ENCODE assay signal across 16 cellular contexts in the genomic region with DNA sequence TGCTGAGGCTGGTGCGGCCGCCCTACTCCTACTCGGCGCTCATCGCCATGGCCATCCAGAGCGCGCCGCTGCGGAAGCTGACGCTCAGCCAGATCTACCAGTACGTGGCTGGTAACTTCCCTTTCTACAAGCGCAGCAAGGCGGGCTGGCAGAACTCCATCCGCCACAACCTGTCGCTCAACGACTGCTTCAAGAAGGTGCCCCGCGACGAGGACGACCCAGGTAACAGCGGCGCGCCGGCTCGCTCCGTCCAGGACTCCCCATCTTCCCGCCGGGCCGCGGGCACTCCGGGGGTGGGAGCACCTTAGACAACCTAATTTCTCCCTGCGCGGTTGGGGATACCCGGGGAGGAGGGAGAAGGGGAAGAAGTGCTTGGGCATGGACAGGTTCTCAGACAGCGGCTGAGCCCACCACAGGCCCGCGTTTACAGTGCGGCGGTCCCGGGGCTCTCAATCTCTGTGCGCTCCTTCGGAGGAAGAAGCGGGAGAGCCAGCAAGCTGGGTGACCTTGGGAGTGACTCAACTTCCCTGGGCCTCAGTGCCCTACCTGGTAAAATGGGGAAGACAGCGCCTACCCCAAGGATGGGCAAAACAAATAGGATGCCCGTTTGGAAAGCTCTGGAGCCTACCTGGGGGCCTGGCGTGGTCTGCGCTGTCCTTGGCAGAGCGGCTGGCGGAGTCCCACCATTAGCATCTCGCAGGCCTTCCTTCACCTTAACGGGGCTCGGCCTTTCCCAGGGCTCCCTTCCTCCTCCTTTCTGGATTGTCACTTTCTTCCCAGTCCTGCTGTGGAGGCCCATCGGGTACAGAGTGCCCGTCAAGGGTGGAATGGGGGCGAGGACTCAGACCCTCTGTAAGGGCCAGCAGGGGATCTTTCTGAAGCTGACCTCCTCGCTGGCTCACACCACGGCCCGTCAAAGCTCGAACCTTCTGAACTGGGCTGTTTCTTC. TPM values are rescaled to one million over a fixed set of nuclear protein-coding genes. Genes with fewer than 3 reads are reported as not detected.
DNase-seq lines count a peak whose midpoint lies in the region; TF ChIP-seq lines count a peak whose summit lies in the region.
"Had no signal": no experiment of that assay in that cellular context is flagged by ENCODE, and none has a peak within 500 bp of the region (broad histone marks: within the 10 kb centered on the region; RNA-seq: fewer than 3 reads in every experiment).

No MANE protein-coding gene starts in this region.

- H3K4me3 ChIP-seq in MM.1S (ENCODE audit: low read length) = no peak overlapping the region; the same call in 1 of the 2 replicates
- peak overlapping the region; percentile 51 for H3K4me3 ChIP-seq in esophagus (ENCODE audit: low read depth in 1 of 2, low read length in 2 of 2)
- no peak overlapping the region for H3K4me3 ChIP-seq in mesenchymal stem cell (ENCODE audit: insufficient read depth in 1 of 2, low read depth in 1 of 2, low read length in 2 of 2)
- H3K4me3 ChIP-seq in suprapubic skin = peak overlapping the region; percentile 48
- H3K4me3 ChIP-seq: HAP-1, K562, SJSA1 had no signal

- H3K23ac ChIP-seq in mesenchymal stem cell (ENCODE audit: low read length in 2 of 2) = no peak overlapping the region

- no peak overlapping the region for H4K8ac ChIP-seq in mesenchymal stem cell (ENCODE audit: low read length)

- H2AFZ ChIP-seq in MM.1S (ENCODE audit: low read length) = peak overlapping the region; percentile 73; the same call in 1 of the 2 replicates
- H2AFZ ChIP-seq in mesenchymal stem cell (ENCODE audit: low read depth, low read length) = no peak overlapping the region

- H3K14ac ChIP-seq in mesenchymal stem cell (ENCODE audit: low read length in 2 of 2) = no peak overlapping the region

- no peak for DNase-seq in MM.1S
- DNase-seq in mesenchymal stem cell = no peak
- DNase-seq in suprapubic skin (ENCODE audit: low spot score in 2 of 2) = no peak
- DNase-seq in activated T-cell treated with anti-CD3 and anti-CD28 coated beads, Interleukin-2, amount 50 U/mL, for 24 hours = no peak
- DNase-seq in DMS53 (lab: John Stamatoyannopoulos, UW) = no peak
- no peak for DNase-seq in NCI-H524 treated with DMSO at 0.1 percent for 48 hours (lab: John Stamatoyannopoulos, UW)
- DNase-seq: activated CD4-positive, alpha-beta memory T cell treated with anti-CD3 and anti-CD28 coated beads, Interleukin-2, amount 10 ng/mL, durations not matched to agents 7 days and 5 days; CD4-positive, CD25-positive, alpha-beta regulatory T cell; left ventricle myocardium superior; NCI-H1417 had no signal

- H3K4me2 ChIP-seq in MM.1S (ENCODE audit: low read depth, low read length) (peak overlapping the region; percentile 82; the same call in 1 of the 2 replicates), mesenchymal stem cell (ENCODE audit: low read length, poor library complexity, severe bottlenecking) (no peak overlapping the region)

- no peak overlapping the region for H3K9ac ChIP-seq in MM.1S (ENCODE audit: low read length)
- no peak overlapping the region for H3K9ac ChIP-seq in mesenchymal stem cell (ENCODE audit: low read length)

- no peaks in the 10 kb centered on the region for H3K9me2 ChIP-seq in MM.1S (replicated peaks; ENCODE audit: insufficient read depth, low read length)

- no peak overlapping the region for H2BK5ac ChIP-seq in mesenchymal stem cell (ENCODE audit: low read depth, low read length, poor library complexity, severe bottlenecking)

- H3K79me2 ChIP-seq in MM.1S (ENCODE audit: low read length) = no peaks in the 10 kb centered on the region

- no peak for TF ChIP-seq POLR2A in suprapubic skin (IDR thresholded peaks at IDR 0.05)

- H3K27ac ChIP-seq in MM.1S (ENCODE audit: low read length) (peak overlapping the region; percentile 54; the same call in 1 of the 2 replicates), esophagus (ENCODE audit: low read depth in 2 of 2, low read length in 1 of 2) (peak overlapping the region in 1 of 2 donors; percentile 39), mesenchymal stem cell (ENCODE audit: low read length, poor library complexity, severe bottlenecking) (no peak overlapping the region), suprapubic skin (peak overlapping the region; percentile 49)
- H3K27ac ChIP-seq: SJSA1, vagina had no signal

- H3K27me3 Mint-ChIP-seq in activated T-cell treated with anti-CD3 and anti-CD28 coated beads, Interleukin-2, amount 50 U/mL, for 24 hours = peaks cover 55% of the 10 kb centered on the region

- TF ChIP-seq EP300 in suprapubic skin (IDR thresholded peaks at IDR 0.05) = no peak

- no peaks in the 10 kb centered on the region for H3K9me3 Mint-ChIP-seq in activated T-cell treated with anti-CD3 and anti-CD28 coated beads, Interleukin-2, amount 50 U/mL, for 24 hours
- H3K9me3 Mint-ChIP-seq: activated CD4-positive, alpha-beta memory T cell treated with anti-CD3 and anti-CD28 coated beads, Interleukin-2, amount 10 ng/mL, durations not matched to agents 7 days and 5 days had no signal

- H3K27ac Mint-ChIP-seq in activated T-cell treated with anti-CD3 and anti-CD28 coated beads, Interleukin-2, amount 50 U/mL, for 24 hours = no peak overlapping the region
- H3K27ac Mint-ChIP-seq: activated CD4-positive, alpha-beta memory T cell treated with anti-CD3 and anti-CD28 coated beads, Interleukin-2, amount 10 ng/mL, durations not matched to agents 7 days and 5 days; CD4-positive, CD25-positive, alpha-beta regulatory T cell had no signal

- H3K36me3 ChIP-seq in MM.1S (replicated peaks; ENCODE audit: insufficient read depth, low read length) = no peaks in the 10 kb centered on the region
- no peaks in the 10 kb centered on the region for H3K36me3 ChIP-seq in esophagus (ENCODE audit: control insufficient read depth in 2 of 2, insufficient read depth in 2 of 2, low read length in 1 of 2)
- H3K36me3 ChIP-seq in mesenchymal stem cell (ENCODE audit: control insufficient read depth in 1 of 2, insufficient read depth in 2 of 2, low read depth in 1 of 2, low read length in 2 of 2) = no peaks in the 10 kb centered on the region
- no peaks in the 10 kb centered on the region for H3K36me3 ChIP-seq in suprapubic skin
- H3K36me3 ChIP-seq: HAP-1, SJSA1, vagina had no signal

- no peak overlapping the region for H2BK12ac ChIP-seq in mesenchymal stem cell (ENCODE audit: low read length in 2 of 2)

- peak overlapping the region; percentile 48 for H2BK15ac ChIP-seq in mesenchymal stem cell (ENCODE audit: low read depth, poor library complexity, severe bottlenecking)

- H3K9me3 ChIP-seq in MM.1S (replicated peaks; ENCODE audit: insufficient read depth, low read length) (no peaks in the 10 kb centered on the region), esophagus (ENCODE audit: control insufficient read depth in 2 of 2, insufficient read depth in 1 of 2, low read depth in 1 of 2, low read length in 1 of 2) (no peaks in the 10 kb centered on the region), mesenchymal stem cell (ENCODE audit: control insufficient read depth, low read length) (no peaks in the 10 kb centered on the region), suprapubic skin (no peaks in the 10 kb centered on the region)
- H3K9me3 ChIP-seq: HAP-1, SJSA1, vagina had no signal

- H3K4me1 Mint-ChIP-seq in activated T-cell treated with anti-CD3 and anti-CD28 coated beads, Interleukin-2, amount 50 U/mL, for 24 hours (ENCODE audit: low read depth) = no peaks in the 10 kb centered on the region
- H3K4me1 Mint-ChIP-seq: activated CD4-positive, alpha-beta memory T cell treated with anti-CD3 and anti-CD28 coated beads, Interleukin-2, amount 10 ng/mL, durations not matched to agents 7 days and 5 days; CD4-positive, CD25-positive, alpha-beta regulatory T cell; central memory CD8-positive, alpha-beta T cell had no signal

- 8 to 9% methylated on average over 56 to 59 of the region's 59 CpGs for WGBS in esophagus, 2 donors
- 7% methylated on average over 59 of the region's 59 CpGs for WGBS in mesenchymal stem cell
- WGBS in suprapubic skin = 8% methylated on average over 39 of the region's 59 CpGs

- H3F3A ChIP-seq in MM.1S (ENCODE audit: insufficient read depth, low read length) = no peaks in the 10 kb centered on the region

- TF ChIP-seq CTCF in MM.1S (IDR thresholded peaks at IDR 0.05; ENCODE audit: low read length) (no peak), suprapubic skin (IDR thresholded peaks at IDR 0.05) (no peak)

- no peaks in the 10 kb centered on the region for H3K79me1 ChIP-seq in mesenchymal stem cell (replicated peaks; ENCODE audit: low read length, poor library complexity, severe bottlenecking)

- H3K27me3 ChIP-seq in MM.1S (replicated peaks; ENCODE audit: insufficient read depth, low read length) = no peaks in the 10 kb centered on the region
- peaks cover 0 to 7% of the 10 kb centered on the region in 2 donors for H3K27me3 ChIP-seq in esophagus (ENCODE audit: control insufficient read depth in 1 of 2, insufficient read depth in 2 of 2, low read length in 2 of 2)
- H3K27me3 ChIP-seq in mesenchymal stem cell (ENCODE audit: control insufficient read depth in 1 of 2, insufficient read depth in 1 of 2, low read length in 2 of 2) = peaks cover 69 to 82% of the 10 kb centered on the region in 2 experiments
- peaks cover 70% of the 10 kb centered on the region for H3K27me3 ChIP-seq in suprapubic skin

- no peaks in the 10 kb centered on the region for H3K36me3 Mint-ChIP-seq in activated T-cell treated with anti-CD3 and anti-CD28 coated beads, Interleukin-2, amount 50 U/mL, for 24 hours (ENCODE audit: low read depth)
- H3K36me3 Mint-ChIP-seq: CD4-positive, CD25-positive, alpha-beta regulatory T cell had no signal

- H3K4ac ChIP-seq in mesenchymal stem cell (ENCODE audit: low read depth in 1 of 2, low read length in 2 of 2) = no peak overlapping the region

- no peak overlapping the region for H4K91ac ChIP-seq in mesenchymal stem cell (ENCODE audit: low read length)

- H3K4me3 Mint-ChIP-seq in activated T-cell treated with anti-CD3 and anti-CD28 coated beads, Interleukin-2, amount 50 U/mL, for 24 hours = no peak overlapping the region
- H3K4me3 Mint-ChIP-seq: activated CD4-positive, alpha-beta memory T cell treated with anti-CD3 and anti-CD28 coated beads, Interleukin-2, amount 10 ng/mL, durations not matched to agents 7 days and 5 days; CD4-positive, CD25-positive, alpha-beta regulatory T cell; central memory CD8-positive, alpha-beta T cell had no signal

- no peak overlapping the region for H3K18ac ChIP-seq in mesenchymal stem cell (ENCODE audit: low read depth in 1 of 2, low read length in 2 of 2)

- H2BK120ac ChIP-seq in mesenchymal stem cell (ENCODE audit: low read depth, low read length) = no peak overlapping the region

- H3K4me1 ChIP-seq in MM.1S (ENCODE audit: low read length) = peaks cover 21% of the 10 kb centered on the region
- H3K4me1 ChIP-seq in esophagus (ENCODE audit: control insufficient read depth in 2 of 2, insufficient read depth in 2 of 2, low read length in 1 of 2) = peaks cover 13 to 16% of the 10 kb centered on the region in 2 donors
- H3K4me1 ChIP-seq in mesenchymal stem cell (ENCODE audit: control insufficient read depth, insufficient read depth, low read depth, low read length) = peaks cover 15% of the 10 kb centered on the region
- peaks cover 37% of the 10 kb centered on the region for H3K4me1 ChIP-seq in suprapubic skin
- H3K4me1 ChIP-seq: HAP-1, SJSA1 had no signal

- H4K20me1 ChIP-seq in MM.1S (ENCODE audit: insufficient read depth, low read length) = no peaks in the 10 kb centered on the region

- H2AK5ac ChIP-seq in mesenchymal stem cell (ENCODE audit: low read length, severe bottlenecking) = no peak overlapping the region

RNA-seq across cellular contexts. Expression of a gene that starts 0.9 kb away (rescaled TPM):
- under 1 TPM; 0.45 to 0.84 TPM for polyA plus RNA-seq in esophagus
- not detected for polyA plus RNA-seq in mesenchymal stem cell (2013, experiment 1 of 2)
- not detected for polyA plus RNA-seq in mesenchymal stem cell (2013, experiment 2 of 2)
- 1 to 10 TPM in 1 of 4 donors, under 1 TPM in 1, not detected in 2; 0.39 to 1.4 TPM for total RNA-seq in suprapubic skin
- total RNA-seq: activated CD4-positive, alpha-beta memory T cell treated with anti-CD3 and anti-CD28 coated beads, Interleukin-2, amount 10 ng/mL, durations not matched to agents 7 days and 5 days; CD4-positive, CD25-positive, alpha-beta regulatory T cell; K562; left ventricle myocardium superior; SJSA1 had no signal
- polyA plus RNA-seq: CD4-positive, CD25-positive, alpha-beta regulatory T cell; K562 had no signal

Comparison
In these comparisons a context has a peak if more than half of its experiments do, and no peak if none do; other contexts are left out.
1. H3K4me3 ChIP-seq: peak in esophagus (2 of 2) and suprapubic skin (single experiment); none in MM.1S (single experiment) and mesenchymal stem cell (0 of 2).